Comparison of ENCODE assay signal across 8 cellular contexts in genomic region chr10:26696786-26697162, GRCh38. TPM values are rescaled to one million over a fixed set of nuclear protein-coding genes. Genes with fewer than 3 reads are reported as not detected.
DNase-seq lines count a peak whose midpoint lies in the region; ATAC-seq and TF ChIP-seq lines count a peak whose summit lies in the region.

No MANE protein-coding gene starts in this region.

- TF ChIP-seq CTCF in liver (IDR thresholded peaks at IDR 0.05; ENCODE audit: low read depth, low read length, missing input control) (no peak), upper lobe of left lung (IDR thresholded peaks at IDR 0.05) (no peak)

- no peaks in the 10 kb centered on the region for H3K9me3 Mint-ChIP-seq in activated naive CD8-positive, alpha-beta T cell treated with anti-CD3 and anti-CD28 coated beads, Interleukin-2, amount 10 ng/mL, durations not matched to agents 7 days and 5 days

- peak overlapping the region; percentile 95 for H3K27ac Mint-ChIP-seq in activated naive CD8-positive, alpha-beta T cell treated with anti-CD3 and anti-CD28 coated beads, Interleukin-2, amount 10 ng/mL, durations not matched to agents 7 days and 5 days

- no peak for TF ChIP-seq EP300 in upper lobe of left lung (IDR thresholded peaks at IDR 0.05)

- H3K4me1 ChIP-seq in ES-I3 (ENCODE audit: insufficient read depth, low read length) (no peaks in the 10 kb centered on the region), liver (ENCODE audit: control insufficient read depth in 4 of 4, insufficient read depth in 4 of 4, low read length in 3 of 4) (peaks cover 13 to 40% (median 26%) of the 10 kb centered on the region in 4 donors), upper lobe of left lung (peaks cover 11 to 28% (median 17%) of the 10 kb centered on the region in 4 donors)

- peaks cover 2% of the 10 kb centered on the region for H3K27me3 Mint-ChIP-seq in activated naive CD8-positive, alpha-beta T cell treated with anti-CD3 and anti-CD28 coated beads, Interleukin-2, amount 10 ng/mL, durations not matched to agents 7 days and 5 days

- no peak for TF ChIP-seq RAD21 in liver (IDR thresholded peaks at IDR 0.05)

- H3K9me3 ChIP-seq in ES-I3 (ENCODE audit: control insufficient read depth, insufficient read depth, low read length) (no peaks in the 10 kb centered on the region), liver (ENCODE audit: control insufficient read depth in 4 of 4, low read length in 3 of 4) (no peaks in the 10 kb centered on the region), upper lobe of left lung (no peaks in the 10 kb centered on the region)

- H3K9ac ChIP-seq in ES-I3 (ENCODE audit: low read depth, low read length) (peak overlapping the region; percentile 98), liver (ENCODE audit: low read depth in 1 of 2, low read length in 2 of 2) (peak overlapping the region; percentile 20 to 56)

- TF ChIP-seq POLR2A in upper lobe of left lung (IDR thresholded peaks at IDR 0.05), result no peak

- POLR2A ChIA-PET in activated naive CD8-positive, alpha-beta T cell treated with anti-CD3 and anti-CD28 coated beads, Interleukin-2, amount 10 ng/mL, durations not matched to agents 7 days and 5 days (lab: Charles Lee), result interaction anchor here (0.6 to 1.5 kb wide), 7 partner anchors 10 to 361 kb away, joined by 3 to 8 read pairs (median 3); no protein-coding TSS in a partner anchor

- peaks cover 25% of the 10 kb centered on the region for H3K4me1 Mint-ChIP-seq in activated naive CD8-positive, alpha-beta T cell treated with anti-CD3 and anti-CD28 coated beads, Interleukin-2, amount 10 ng/mL, durations not matched to agents 7 days and 5 days

- H3K36me3 ChIP-seq in ES-I3 (ENCODE audit: insufficient read depth, low read length) (no peaks in the 10 kb centered on the region), liver (ENCODE audit: control insufficient read depth in 4 of 4, insufficient read depth in 3 of 4, low read depth in 1 of 4, low read length in 3 of 4) (no peaks in the 10 kb centered on the region), upper lobe of left lung (no peaks in the 10 kb centered on the region)

- H3K4me3 Mint-ChIP-seq in activated naive CD8-positive, alpha-beta T cell treated with anti-CD3 and anti-CD28 coated beads, Interleukin-2, amount 10 ng/mL, durations not matched to agents 7 days and 5 days, result peak overlapping the region; percentile 95

- H3K4me3 ChIP-seq in liver (ENCODE audit: low read depth in 1 of 3, low read length in 3 of 3) (peak overlapping the region; percentile 96 to 100 (median 96)), upper lobe of left lung (peak overlapping the region; percentile 56 to 96 (median 86))

- 23% methylated on average over 11 of the region's 11 CpGs for WGBS in liver
- WGBS in upper lobe of left lung, 2 donors, result 25 to 31% methylated on average over 7 to 11 of the region's 11 CpGs

- peaks cover 15% of the 10 kb centered on the region for H3K36me3 Mint-ChIP-seq in activated naive CD8-positive, alpha-beta T cell treated with anti-CD3 and anti-CD28 coated beads, Interleukin-2, amount 10 ng/mL, durations not matched to agents 7 days and 5 days

- H3K27me3 ChIP-seq in liver (ENCODE audit: control insufficient read depth in 4 of 4, insufficient read depth in 4 of 4, low read length in 3 of 4), result no peaks in the 10 kb centered on the region
- H3K27me3 ChIP-seq in upper lobe of left lung, result no peaks in the 10 kb centered on the region

- ATAC-seq in HG03108 (IDR thresholded peaks at IDR 0.05; ENCODE audit: unreplicated experiment) (peak; percentile 1), upper lobe of left lung (ENCODE audit: low FRiP score in 2 of 2) (no peak), GM21825 (IDR thresholded peaks at IDR 0.05; ENCODE audit: unreplicated experiment) (no peak)
- peak; percentile 5 for ATAC-seq in activated naive CD8-positive, alpha-beta T cell treated with anti-CD3 and anti-CD28 coated beads, Interleukin-2, amount 10 ng/mL, durations not matched to agents 7 days and 5 days (ENCODE audit: low read depth)

- DNase-seq in activated naive CD8-positive, alpha-beta T cell treated with anti-CD3 and anti-CD28 coated beads, Interleukin-2, amount 10 ng/mL, durations not matched to agents 7 days and 5 days, result no peak
- no peak for DNase-seq in upper lobe of left lung
- no peak for DNase-seq in NCI-H2227 treated with DMSO at 0.1 percent for 48 hours (lab: John Stamatoyannopoulos, UW)
- DNase-seq in cortex of kidney (lab: John Stamatoyannopoulos, UW), result no peak

- H3K27ac ChIP-seq in liver (ENCODE audit: low read depth in 1 of 2, low read length in 2 of 2) (peak overlapping the region; percentile 82 to 85), upper lobe of left lung (peak overlapping the region; percentile 90 to 96 (median 93))

TF ChIP-seq in liver, 16 proteins besides CTCF, POLR2A, EP300 and RAD21:
- TF ChIP-seq YY1 (IDR thresholded peaks at IDR 0.05) (no peak), NR2F2 (IDR thresholded peaks at IDR 0.05) (no peak), ZBTB33 (IDR thresholded peaks at IDR 0.05) (no peak), EGR1 (IDR thresholded peaks at IDR 0.05; ENCODE audit: low read depth in 2 of 2) (no peak), SP1 (IDR thresholded peaks at IDR 0.05) (no peak)
TF ChIP-seq in liver: peak in this region for 0.

RNA-seq across cellular contexts. Expression of gene PDSS1, which starts 0.7 kb away (rescaled TPM):
- total RNA-seq in activated naive CD8-positive, alpha-beta T cell treated with anti-CD3 and anti-CD28 coated beads, Interleukin-2, amount 10 ng/mL, durations not matched to agents 7 days and 5 days, result 10 to 100 TPM; 10.7 to 12.0 TPM
- total RNA-seq in liver, result 1 to 10 TPM; 7.0 to 7.3 TPM
- 1 to 10 TPM; 6.0 to 7.6 TPM for polyA plus RNA-seq in liver
- 1 to 10 TPM; 2.3 to 9.4 (median 5.6) TPM for total RNA-seq in upper lobe of left lung

Comparison
In these comparisons a context has a peak if more than half of its experiments do, and no peak if none do; other contexts are left out.
1. ATAC-seq: peak in HG03108 (single experiment) and activated naive CD8-positive, alpha-beta T cell treated with anti-CD3 and anti-CD28 coated beads, Interleukin-2, amount 10 ng/mL, durations not matched to agents 7 days and 5 days (single experiment); none in upper lobe of left lung (0 of 2) and GM21825 (single experiment).